In the genomic region with DNA sequence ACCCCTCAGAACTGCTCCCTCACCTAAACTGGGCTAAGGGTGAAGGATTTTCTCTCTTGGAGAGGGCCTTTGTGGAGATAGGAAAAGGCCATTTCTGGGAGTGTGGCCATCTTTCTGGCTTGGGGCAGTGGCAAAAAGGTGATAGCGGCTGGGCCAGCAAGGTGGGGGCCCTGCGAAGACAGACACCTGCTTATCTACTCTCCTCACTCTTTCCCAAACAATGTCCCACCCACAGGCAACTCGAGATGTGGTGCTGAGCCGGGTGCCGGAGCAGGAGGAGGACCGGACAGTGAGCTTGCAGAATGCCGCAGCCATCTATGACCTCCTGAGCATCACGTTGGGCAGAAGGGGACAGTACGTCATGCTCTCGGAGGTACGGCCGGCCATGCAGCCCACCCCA, we compare ENCODE assay signal across 20 cellular contexts.
A peak's percentile ranks its signal among the peaks of the same experiment; 100 is the strongest.
DNase-seq lines count a peak whose midpoint lies in the region; ATAC-seq and TF ChIP-seq lines count a peak whose summit lies in the region.
"Had no signal": no experiment of that assay in that cellular context is flagged by ENCODE, and none has a peak within 500 bp of the region (broad histone marks: within the 10 kb centered on the region; RNA-seq: fewer than 3 reads in every experiment).

No MANE protein-coding gene starts in this region.

- no peak overlapping the region for H3K27ac Mint-ChIP-seq in activated CD8-positive, alpha-beta T cell treated with anti-CD3 and anti-CD28 coated beads for 36 hours
- H3K27ac Mint-ChIP-seq in activated T-cell treated with anti-CD3 and anti-CD28 coated beads, Interleukin-2, amount 50 U/mL, for 72 hours: no peak overlapping the region

- H3K79me2 ChIP-seq in trophoblast cell (ENCODE audit: control insufficient read depth, insufficient read depth, low read length, poor library complexity): peaks cover 1% of the 10 kb centered on the region

- no peak overlapping the region for H3K23ac ChIP-seq in trophoblast cell (ENCODE audit: low read length)

- H3K4me2 ChIP-seq in trophoblast cell (ENCODE audit: low read length): no peak overlapping the region

- H3K27me3 ChIP-seq in right cardiac atrium (ENCODE audit: control insufficient read depth, insufficient read depth) (no peaks in the 10 kb centered on the region), esophagus muscularis mucosa (no peaks in the 10 kb centered on the region), trophoblast cell (ENCODE audit: insufficient read depth, low read length) (no peaks in the 10 kb centered on the region)
- H3K27me3 ChIP-seq in effector memory CD4-positive, alpha-beta T cell (replicated peaks; ENCODE audit: control insufficient read depth, insufficient read depth, low read length, poor library complexity, severe bottlenecking): no peaks in the 10 kb centered on the region

- H3K4me1 ChIP-seq in right cardiac atrium (ENCODE audit: control insufficient read depth, insufficient read depth, low read length): peaks cover 27% of the 10 kb centered on the region
- peaks cover 69 to 100% (median 100%) of the 10 kb centered on the region in 4 donors for H3K4me1 ChIP-seq in esophagus muscularis mucosa
- peaks cover 38 to 44% of the 10 kb centered on the region in 2 experiments for H3K4me1 ChIP-seq in trophoblast cell (ENCODE audit: control insufficient read depth in 1 of 2, insufficient read depth in 2 of 2, low read length in 2 of 2)
- H3K4me1 ChIP-seq in effector memory CD4-positive, alpha-beta T cell (ENCODE audit: control insufficient read depth, insufficient read depth, low read length, poor library complexity, severe bottlenecking): no peaks in the 10 kb centered on the region

- no peak for TF ChIP-seq POLR2A in esophagus muscularis mucosa (IDR thresholded peaks at IDR 0.05; ENCODE audit: low read depth)

- H3K4me3 Mint-ChIP-seq in activated CD8-positive, alpha-beta T cell treated with anti-CD3 and anti-CD28 coated beads for 36 hours: no peak overlapping the region
- no peak overlapping the region for H3K4me3 Mint-ChIP-seq in activated T-cell treated with anti-CD3 and anti-CD28 coated beads, Interleukin-2, amount 50 U/mL, for 72 hours
- H3K4me3 Mint-ChIP-seq: CD14-positive monocyte had no signal

- H2BK5ac ChIP-seq in trophoblast cell (ENCODE audit: low read depth, low read length, poor library complexity): no peak overlapping the region

- ATAC-seq in right cardiac atrium: no peak
- no peak for ATAC-seq in Right ventricle myocardium inferior
- ATAC-seq in activated CD8-positive, alpha-beta T cell treated with anti-CD3 and anti-CD28 coated beads for 36 hours: no peak
- no peak for ATAC-seq in activated T-cell treated with anti-CD3 and anti-CD28 coated beads, Interleukin-2, amount 50 U/mL, for 72 hours (replicated peaks in 1 of 2)

- H3K36me3 ChIP-seq in esophagus muscularis mucosa (peaks cover 0 to 23% (median 11%) of the 10 kb centered on the region in 4 donors), trophoblast cell (ENCODE audit: control insufficient read depth in 1 of 2, insufficient read depth in 2 of 2, low read length in 2 of 2) (peaks cover 26 to 30% of the 10 kb centered on the region in 2 experiments)
- H3K36me3 ChIP-seq in effector memory CD4-positive, alpha-beta T cell (ENCODE audit: control insufficient read depth, insufficient read depth, low read length): peaks cover 45% of the 10 kb centered on the region

- no peaks in the 10 kb centered on the region for H3K9me3 Mint-ChIP-seq in activated CD8-positive, alpha-beta T cell treated with anti-CD3 and anti-CD28 coated beads for 36 hours
- no peaks in the 10 kb centered on the region for H3K9me3 Mint-ChIP-seq in activated T-cell treated with anti-CD3 and anti-CD28 coated beads, Interleukin-2, amount 50 U/mL, for 72 hours
- H3K9me3 Mint-ChIP-seq: CD14-positive monocyte had no signal

- no peak for TF ChIP-seq CTCF in esophagus muscularis mucosa (IDR thresholded peaks at IDR 0.05)
- no peak for TF ChIP-seq CTCF in activated CD8-positive, alpha-beta T cell treated with anti-CD3 and anti-CD28 coated beads for 36 hours (IDR thresholded peaks at IDR 0.05)

- no peak overlapping the region for H3K18ac ChIP-seq in trophoblast cell (ENCODE audit: low read length)

- no peak overlapping the region for H3K27ac ChIP-seq in right cardiac atrium (ENCODE audit: low read length)
- peak overlapping the region; percentile 78 to 94 (median 92) for H3K27ac ChIP-seq in esophagus muscularis mucosa (replicated peaks in 1 of 4)
- no peak overlapping the region for H3K27ac ChIP-seq in trophoblast cell (ENCODE audit: low read depth, low read length)
- no peak overlapping the region for H3K27ac ChIP-seq in effector memory CD4-positive, alpha-beta T cell (ENCODE audit: insufficient read depth, low read length, poor library complexity, severe bottlenecking)

- no peaks in the 10 kb centered on the region for H3K27me3 Mint-ChIP-seq in activated CD8-positive, alpha-beta T cell treated with anti-CD3 and anti-CD28 coated beads for 36 hours
- H3K27me3 Mint-ChIP-seq in activated T-cell treated with anti-CD3 and anti-CD28 coated beads, Interleukin-2, amount 50 U/mL, for 72 hours (ENCODE audit: low read depth): no peaks in the 10 kb centered on the region

- H3K79me1 ChIP-seq in trophoblast cell (ENCODE audit: low read length): peaks cover 3% of the 10 kb centered on the region

- H3K4me1 Mint-ChIP-seq in activated CD8-positive, alpha-beta T cell treated with anti-CD3 and anti-CD28 coated beads for 36 hours (ENCODE audit: low read depth): no peaks in the 10 kb centered on the region
- H3K4me1 Mint-ChIP-seq in activated T-cell treated with anti-CD3 and anti-CD28 coated beads, Interleukin-2, amount 50 U/mL, for 72 hours (ENCODE audit: low read depth): no peaks in the 10 kb centered on the region

- intact Hi-C loops in right cardiac atrium (cut with DNase I) (no loop called here), Right ventricle myocardium inferior (cut with DNase I) (loop anchor here (5.0 kb wide), 1 partner anchor 222 kb away; no protein-coding TSS in a partner anchor), esophagus muscularis mucosa (cut with DNase I) (no loop called here)
- intact Hi-C loops in activated CD8-positive, alpha-beta T cell treated with anti-CD3 and anti-CD28 coated beads for 36 hours (cut with micrococcal nuclease): no loop called here

- H2BK120ac ChIP-seq in trophoblast cell (ENCODE audit: insufficient read depth, low read length, poor library complexity): no peak overlapping the region

- peaks cover 10% of the 10 kb centered on the region for H3K36me3 Mint-ChIP-seq in activated CD8-positive, alpha-beta T cell treated with anti-CD3 and anti-CD28 coated beads for 36 hours (ENCODE audit: low read depth)
- H3K36me3 Mint-ChIP-seq in activated T-cell treated with anti-CD3 and anti-CD28 coated beads, Interleukin-2, amount 50 U/mL, for 72 hours (ENCODE audit: insufficient read depth in 2 of 2): peaks cover 3 to 6% of the 10 kb centered on the region in 2 donors

- DNase-seq in right cardiac atrium (peak in 2 of 3 donors; percentile 27 to 32), Right ventricle myocardium inferior (ENCODE audit: missing footprints) (no peak), esophagus muscularis mucosa (ENCODE audit: extremely low spot score) (no peak), trophoblast cell (no peak)
- no peak for DNase-seq in activated CD8-positive, alpha-beta T cell treated with anti-CD3 and anti-CD28 coated beads for 36 hours
- no peak for DNase-seq in activated CD4-positive, CD25-positive, alpha-beta regulatory T cell (lab: John Stamatoyannopoulos, UW)
- no peak for DNase-seq in activated T-cell treated with anti-CD3 and anti-CD28 coated beads, Interleukin-2, amount 50 U/mL, for 72 hours
- DNase-seq in effector memory CD4-positive, alpha-beta T cell: no peak
- DNase-seq: 8988T, DND-41, HCEC 1CT, KG1, NCI-H1105 treated with DMSO at 0.1 percent for 48 hours, NCI-H1694, NCI-H2081 treated with DMSO at 0.1 percent for 48 hours, NCI-H510A treated with DMSO at 0.1 percent for 48 hours, NCI-H774, OCI-M1, SHP77 treated with DMSO at 0.1 percent for 48 hours had no signal

- CTCF ChIA-PET in activated CD8-positive, alpha-beta T cell treated with anti-CD3 and anti-CD28 coated beads for 36 hours (lab: Charles Lee): no interaction called here

- H3K9me3 ChIP-seq in right cardiac atrium (ENCODE audit: control insufficient read depth, low read length) (no peaks in the 10 kb centered on the region), esophagus muscularis mucosa (no peaks in the 10 kb centered on the region), trophoblast cell (ENCODE audit: insufficient read depth, low read depth, low read length) (no peaks in the 10 kb centered on the region)
- no peaks in the 10 kb centered on the region for H3K9me3 ChIP-seq in effector memory CD4-positive, alpha-beta T cell (ENCODE audit: control insufficient read depth, low read length)

- H4K12ac ChIP-seq in trophoblast cell (ENCODE audit: low read depth, low read length): no peak overlapping the region

- no peak overlapping the region for H3K9ac ChIP-seq in trophoblast cell (ENCODE audit: low read length)

- H3K4me3 ChIP-seq in right cardiac atrium (ENCODE audit: low read length) (no peak overlapping the region), esophagus muscularis mucosa (no peak overlapping the region), trophoblast cell (ENCODE audit: low read depth, low read length) (peak overlapping the region; percentile 29)
- no peak overlapping the region for H3K4me3 ChIP-seq in effector memory CD4-positive, alpha-beta T cell (ENCODE audit: insufficient read depth, low read depth, low read length, poor library complexity, severe bottlenecking)

- WGBS in right cardiac atrium: 92% methylated on average over 12 of the region's 12 CpGs
- 92% methylated on average over 12 of the region's 12 CpGs for WGBS in esophagus muscularis mucosa
- WGBS in trophoblast cell (ENCODE audit: extremely low coverage, insufficient coverage, insufficient read length): no CpG with 5 or more reads among the region's 12 CpGs

- no peak overlapping the region for H4K91ac ChIP-seq in trophoblast cell (ENCODE audit: low read depth, low read length)

- POLR2A ChIA-PET in activated CD8-positive, alpha-beta T cell treated with anti-CD3 and anti-CD28 coated beads for 36 hours (lab: Charles Lee): no interaction called here

- TF ChIP-seq EP300 in esophagus muscularis mucosa (IDR thresholded peaks at IDR 0.05): no peak

- no peak overlapping the region for H2AFZ ChIP-seq in trophoblast cell (ENCODE audit: insufficient read depth, low read length, poor library complexity)

- no peak overlapping the region for H4K8ac ChIP-seq in trophoblast cell (ENCODE audit: low read depth, low read length)

- no peak overlapping the region for H2BK12ac ChIP-seq in trophoblast cell (ENCODE audit: low read length)

- H2AK5ac ChIP-seq in trophoblast cell (ENCODE audit: low read length): no peak overlapping the region

- H3K14ac ChIP-seq in trophoblast cell (ENCODE audit: low read length): no peak overlapping the region

- no peak overlapping the region for H3K4ac ChIP-seq in trophoblast cell (ENCODE audit: low read depth, low read length)

Comparison
In these comparisons a context has a peak if more than half of its experiments do, and no peak if none do; other contexts are left out.
1. DNase-seq: peak in right cardiac atrium (2 of 3); none in Right ventricle myocardium inferior (single experiment), esophagus muscularis mucosa (single experiment), trophoblast cell (0 of 2), activated CD8-positive, alpha-beta T cell treated with anti-CD3 and anti-CD28 coated beads for 36 hours (single experiment), activated CD4-positive, CD25-positive, alpha-beta regulatory T cell (0 of 4), activated T-cell treated with anti-CD3 and anti-CD28 coated beads, Interleukin-2, amount 50 U/mL, for 72 hours (0 of 2) and effector memory CD4-positive, alpha-beta T cell (0 of 3).
2. H3K27ac ChIP-seq: peak in esophagus muscularis mucosa (4 of 4); none in right cardiac atrium (single experiment), trophoblast cell (single experiment) and effector memory CD4-positive, alpha-beta T cell (single experiment).